Comparison of ENCODE assay signal across 10 cellular contexts in genomic region chr11:57513446-57513795, GRCh38. TPM values are rescaled to one million over a fixed set of nuclear protein-coding genes. Genes with fewer than 3 reads are reported as not detected.
A peak's percentile ranks its signal among the peaks of the same experiment; 100 is the strongest.
DNase-seq lines count a peak whose midpoint lies in the region; ATAC-seq, FAIRE-seq and TF ChIP-seq lines count a peak whose summit lies in the region.
"Had no signal": no experiment of that assay in that cellular context is flagged by ENCODE, and none has a peak within 500 bp of the region (broad histone marks: within the 10 kb centered on the region; RNA-seq: fewer than 3 reads in every experiment).

No MANE protein-coding gene starts in this region.

- POLR2A ChIA-PET in HEK293 (lab: Yijun Ruan, JAX), result interaction anchor here (1.6 kb wide), 1 partner anchor 20 kb away, joined by 4 read pairs; no protein-coding TSS in a partner anchor

- H3K27ac ChIP-seq in CD4-positive, CD25-positive, alpha-beta regulatory T cell (ENCODE audit: insufficient read depth, low read length, poor library complexity, severe bottlenecking), result no peak overlapping the region
- H3K27ac ChIP-seq in HEK293 (ENCODE audit: extremely low read depth, low read depth, low read length), result no peak overlapping the region
- H3K27ac ChIP-seq: WERI-Rb-1 had no signal

- H3K4me1 Mint-ChIP-seq in CD4-positive, CD25-positive, alpha-beta regulatory T cell, result peaks cover 14 to 47% (median 32%) of the 10 kb centered on the region in 4 donors
- no peaks in the 10 kb centered on the region for H3K4me1 Mint-ChIP-seq in activated T-helper 17 cell treated with anti-CD3 and anti-CD28 coated beads, Interleukin-2, amount 50 U/mL, for 72 hours
- peaks cover 11% of the 10 kb centered on the region for H3K4me1 Mint-ChIP-seq in mesothelial cell of epicardium

- H3K9me3 Mint-ChIP-seq in CD4-positive, CD25-positive, alpha-beta regulatory T cell, result peaks cover 0 to 4% (median 0%) of the 10 kb centered on the region in 7 donors
- H3K9me3 Mint-ChIP-seq in activated T-helper 17 cell treated with anti-CD3 and anti-CD28 coated beads, Interleukin-2, amount 50 U/mL, for 72 hours, result no peaks in the 10 kb centered on the region
- no peaks in the 10 kb centered on the region for H3K9me3 Mint-ChIP-seq in mesothelial cell of epicardium

- H3K4me1 ChIP-seq in CD4-positive, CD25-positive, alpha-beta regulatory T cell (ENCODE audit: control insufficient read depth, insufficient read depth, low read length, poor library complexity, severe bottlenecking), result peaks cover 25% of the 10 kb centered on the region
- H3K4me1 ChIP-seq in HEK293 (ENCODE audit: control insufficient read depth, insufficient read depth, low read length), result no peaks in the 10 kb centered on the region

- no peaks in the 10 kb centered on the region for H3K27me3 Mint-ChIP-seq in CD4-positive, CD25-positive, alpha-beta regulatory T cell
- no peaks in the 10 kb centered on the region for H3K27me3 Mint-ChIP-seq in activated T-helper 17 cell treated with anti-CD3 and anti-CD28 coated beads, Interleukin-2, amount 50 U/mL, for 72 hours
- H3K27me3 Mint-ChIP-seq in mesothelial cell of epicardium (ENCODE audit: low read depth), result peaks cover 70% of the 10 kb centered on the region

- H3K9me3 ChIP-seq in CD4-positive, CD25-positive, alpha-beta regulatory T cell (ENCODE audit: control insufficient read depth in 2 of 2, low read length in 2 of 2), result no peaks in the 10 kb centered on the region
- no peaks in the 10 kb centered on the region for H3K9me3 ChIP-seq in HEK293 (ENCODE audit: control insufficient read depth, insufficient read depth, low read depth, low read length)

- H3K27ac Mint-ChIP-seq in CD4-positive, CD25-positive, alpha-beta regulatory T cell, result peak overlapping the region; percentile 74 to 83 (median 76)
- H3K27ac Mint-ChIP-seq in activated T-helper 17 cell treated with anti-CD3 and anti-CD28 coated beads, Interleukin-2, amount 50 U/mL, for 72 hours, result no peak overlapping the region
- H3K27ac Mint-ChIP-seq in mesothelial cell of epicardium, result no peak overlapping the region

- TF ChIP-seq CTCF in HEK293 (tag by site-specific recombination; IDR thresholded peaks at IDR 0.05), result no peak
- no peak for TF ChIP-seq CTCF in mesothelial cell of epicardium (IDR thresholded peaks at IDR 0.05; ENCODE audit: unreplicated experiment)
- no peak for TF ChIP-seq CTCF in D721Med (IDR thresholded peaks at IDR 0.05; ENCODE audit: insufficient read depth, missing control alignments)

- no peak for ATAC-seq in CD4-positive, CD25-positive, alpha-beta regulatory T cell (ENCODE audit: low read depth in 2 of 2)
- ATAC-seq in activated T-helper 17 cell treated with anti-CD3 and anti-CD28 coated beads, Interleukin-2, amount 50 U/mL, for 72 hours (replicated peaks), result no peak
- no peak for ATAC-seq in HG03039 (IDR thresholded peaks at IDR 0.05; ENCODE audit: unreplicated experiment)

- no peak for DNase-seq in CD4-positive, CD25-positive, alpha-beta regulatory T cell
- DNase-seq in mesothelial cell of epicardium (ENCODE audit: low spot score in 2 of 2, unreplicated experiment in 2 of 2) (no peak), D721Med (ENCODE audit: insufficient read length, low spot score) (no peak)
- no peak for DNase-seq in stimulated activated CD4-positive, alpha-beta T cell treated with anti-CD3 and anti-CD28 coated beads, Interleukin-15, amount 100 ng/mL, for 24 hours
- DNase-seq in stimulated activated CD4-positive, alpha-beta T cell treated with anti-CD3 and anti-CD28 coated beads, Interleukin-4, amount 100 ng/mL, for 4 hours, result no peak
- DNase-seq: WERI-Rb-1 had no signal

- H3K36me3 ChIP-seq in CD4-positive, CD25-positive, alpha-beta regulatory T cell (ENCODE audit: control insufficient read depth, insufficient read depth, low read length), result no peaks in the 10 kb centered on the region
- H3K36me3 ChIP-seq in HEK293 (ENCODE audit: control insufficient read depth in 2 of 2, insufficient read depth in 1 of 2, low read length in 2 of 2), result no peaks in the 10 kb centered on the region
- H3K36me3 ChIP-seq: WERI-Rb-1 had no signal

- no peak for FAIRE-seq in D721Med (lab: Jason Lieb, UNC)

- peak overlapping the region; percentile 10 for H3K4me3 ChIP-seq in CD4-positive, CD25-positive, alpha-beta regulatory T cell (ENCODE audit: low read depth, low read length)
- no peak overlapping the region for H3K4me3 ChIP-seq in HEK293 (ENCODE audit: low read depth, low read length)

- CTCF ChIA-PET in HEK293 (lab: Yijun Ruan, JAX), result interaction anchor here (0.8 to 6.7 kb wide), 5 partner anchors 12 to 57 kb away, joined by 3 to 71 read pairs (median 4); no protein-coding TSS in a partner anchor

- no peaks in the 10 kb centered on the region for H3K36me3 Mint-ChIP-seq in CD4-positive, CD25-positive, alpha-beta regulatory T cell
- no peaks in the 10 kb centered on the region for H3K36me3 Mint-ChIP-seq in activated T-helper 17 cell treated with anti-CD3 and anti-CD28 coated beads, Interleukin-2, amount 50 U/mL, for 72 hours (ENCODE audit: low read depth)
- H3K36me3 Mint-ChIP-seq in mesothelial cell of epicardium, result no peaks in the 10 kb centered on the region

- peak overlapping the region; percentile 87 to 98 (median 91) for H3K4me3 Mint-ChIP-seq in CD4-positive, CD25-positive, alpha-beta regulatory T cell
- H3K4me3 Mint-ChIP-seq in activated T-helper 17 cell treated with anti-CD3 and anti-CD28 coated beads, Interleukin-2, amount 50 U/mL, for 72 hours, result peak overlapping the region; percentile 96
- peak overlapping the region; percentile 41 for H3K4me3 Mint-ChIP-seq in mesothelial cell of epicardium

- no peaks in the 10 kb centered on the region for H3K27me3 ChIP-seq in CD4-positive, CD25-positive, alpha-beta regulatory T cell (ENCODE audit: control insufficient read depth, insufficient read depth, low read length)

TF ChIP-seq in HEK293, 187 proteins besides CTCF, POLR2A, EP300 and RAD21:
- TF ChIP-seq, protein P1, sequence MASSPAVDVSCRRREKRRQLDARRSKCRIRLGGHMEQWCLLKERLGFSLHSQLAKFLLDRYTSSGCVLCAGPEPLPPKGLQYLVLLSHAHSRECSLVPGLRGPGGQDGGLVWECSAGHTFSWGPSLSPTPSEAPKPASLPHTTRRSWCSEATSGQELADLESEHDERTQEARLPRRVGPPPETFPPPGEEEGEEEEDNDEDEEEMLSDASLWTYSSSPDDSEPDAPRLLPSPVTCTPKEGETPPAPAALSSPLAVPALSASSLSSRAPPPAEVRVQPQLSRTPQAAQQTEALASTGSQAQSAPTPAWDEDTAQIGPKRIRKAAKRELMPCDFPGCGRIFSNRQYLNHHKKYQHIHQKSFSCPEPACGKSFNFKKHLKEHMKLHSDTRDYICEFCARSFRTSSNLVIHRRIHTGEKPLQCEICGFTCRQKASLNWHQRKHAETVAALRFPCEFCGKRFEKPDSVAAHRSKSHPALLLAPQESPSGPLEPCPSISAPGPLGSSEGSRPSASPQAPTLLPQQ (tag by site-specific recombination; IDR thresholded peaks at IDR 0.05), result peak; percentile 93
- TF ChIP-seq ZFP69B (tag by site-specific recombination; IDR thresholded peaks at IDR 0.05), result peak; percentile 82; the same call in 1 of the 2 replicates
- no peak for TF ChIP-seq ZNF184 (tag by site-specific recombination; IDR thresholded peaks at IDR 0.05)
TF ChIP-seq in HEK293: peak in this region for 2.

RNA-seq across cellular contexts. Expression of gene SLC43A1, which starts 2.1 kb away (rescaled TPM):
- 12.8 TPM for total RNA-seq in CD4-positive, CD25-positive, alpha-beta regulatory T cell
- 10 to 100 TPM; 22.9 to 29.9 (median 26.2) TPM for polyA plus RNA-seq in CD4-positive, CD25-positive, alpha-beta regulatory T cell
- total RNA-seq in activated T-helper 17 cell treated with anti-CD3 and anti-CD28 coated beads, Interleukin-2, amount 50 U/mL, for 72 hours, result 10 to 100 TPM in 1 of 2 donors, 1 to 10 TPM in 1; 9.1 to 20.0 TPM
- 2.1 to 3.3 TPM (median 2.8 TPM) in 3 replicates for total RNA-seq in mesothelial cell of epicardium

RNA-seq across cellular contexts. Expression of gene TIMM10, which starts 17.1 kb away (rescaled TPM):
- 21.2 TPM for total RNA-seq in CD4-positive, CD25-positive, alpha-beta regulatory T cell
- polyA plus RNA-seq in CD4-positive, CD25-positive, alpha-beta regulatory T cell, result 10 to 100 TPM; 52.1 to 84.7 (median 65.7) TPM
- 100 to 1,000 TPM in 1 of 2 donors, 10 to 100 TPM in 1; 56.4 to 125 TPM for total RNA-seq in activated T-helper 17 cell treated with anti-CD3 and anti-CD28 coated beads, Interleukin-2, amount 50 U/mL, for 72 hours
- 41.7 to 46.3 TPM (median 44.0 TPM) in 3 replicates for total RNA-seq in mesothelial cell of epicardium

RNA-seq across cellular contexts. Expression of gene SMTNL1, which starts 24.0 kb away (rescaled TPM):
- total RNA-seq in CD4-positive, CD25-positive, alpha-beta regulatory T cell, result not detected
- polyA plus RNA-seq in CD4-positive, CD25-positive, alpha-beta regulatory T cell, result under 1 TPM in 2 of 4 donors, not detected in 2; 0.21 to 0.36 TPM
- total RNA-seq in activated T-helper 17 cell treated with anti-CD3 and anti-CD28 coated beads, Interleukin-2, amount 50 U/mL, for 72 hours, result not detected
- total RNA-seq in mesothelial cell of epicardium, result not detected in 3 replicates
- total RNA-seq: lung microvascular endothelial cell had no signal

RNA-seq across cellular contexts. Expression of gene RTN4RL2, which starts 53.1 kb away (rescaled TPM):
- total RNA-seq in CD4-positive, CD25-positive, alpha-beta regulatory T cell, result not detected
- polyA plus RNA-seq in CD4-positive, CD25-positive, alpha-beta regulatory T cell, result under 1 TPM in 1 of 4 donors, not detected in 3; 0.11 TPM
- under 1 TPM; 0.22 to 0.82 TPM for total RNA-seq in activated T-helper 17 cell treated with anti-CD3 and anti-CD28 coated beads, Interleukin-2, amount 50 U/mL, for 72 hours
- total RNA-seq in mesothelial cell of epicardium, result 0.38 to 0.63 TPM (median 0.53 TPM) in 3 replicates

RNA-seq across cellular contexts. Expression of gene UBE2L6, which starts 54.1 kb away (rescaled TPM):
- 103 TPM for total RNA-seq in CD4-positive, CD25-positive, alpha-beta regulatory T cell
- polyA plus RNA-seq in CD4-positive, CD25-positive, alpha-beta regulatory T cell, result 100 to 1,000 TPM; 277 to 406 (median 320) TPM
- total RNA-seq in activated T-helper 17 cell treated with anti-CD3 and anti-CD28 coated beads, Interleukin-2, amount 50 U/mL, for 72 hours, result 100 to 1,000 TPM in 1 of 2 donors, 10 to 100 TPM in 1; 69.2 to 110 TPM
- 35.5 to 41.4 TPM (median 39.2 TPM) in 3 replicates for total RNA-seq in mesothelial cell of epicardium

Comparison
In these comparisons a context has a peak if more than half of its experiments do, and no peak if none do; other contexts are left out.
1. H3K27ac Mint-ChIP-seq: peak in CD4-positive, CD25-positive, alpha-beta regulatory T cell (3 of 3); none in activated T-helper 17 cell treated with anti-CD3 and anti-CD28 coated beads, Interleukin-2, amount 50 U/mL, for 72 hours (single experiment) and mesothelial cell of epicardium (single experiment).
2. H3K4me3 Mint-ChIP-seq: peak in every context shown above with its lines; median percentile 96 in activated T-helper 17 cell treated with anti-CD3 and anti-CD28 coated beads, Interleukin-2, amount 50 U/mL, for 72 hours; 91 in CD4-positive, CD25-positive, alpha-beta regulatory T cell; 41 in mesothelial cell of epicardium.